11 cellular contexts compared by ENCODE assay signal in genomic region chr6:131216277-131216676, GRCh38.
"Had no signal": no experiment of that assay in that cellular context is flagged by ENCODE, and none has a peak within 500 bp of the region (broad histone marks: within the 10 kb centered on the region; RNA-seq: fewer than 3 reads in every experiment).

No MANE protein-coding gene starts in this region.

- DNase-seq: activated effector memory CD4-positive, alpha-beta T cell treated with Interleukin-2 at 50 U/mL for 16 hours; activated T-cell treated with anti-CD3 and anti-CD28 coated beads, Interleukin-2, amount 50 U/mL, for 1 hour; hippocampal formation; ovary; retina; T-helper 17 cell had no signal

- H3K27me3 ChIP-seq: breast epithelium, neural progenitor cell, ovary, tibial nerve, vagina had no signal

- H3K36me3 ChIP-seq: breast epithelium, neural progenitor cell, ovary, vagina had no signal

- H3K4me1 ChIP-seq: breast epithelium, vagina had no signal

- H3K9me3 ChIP-seq: breast epithelium, ovary, tibial nerve, vagina had no signal

- H3K4me3 ChIP-seq: breast epithelium, neural progenitor cell, ovary, skin epidermis, tibial nerve, vagina had no signal

- ATAC-seq: T-helper 17 cell had no signal

- H3K9ac ChIP-seq: neural progenitor cell had no signal

- H3K27ac ChIP-seq: breast epithelium, neural progenitor cell, ovary, skin epidermis, tibial nerve, vagina had no signal
